In genomic region chr5:2267991-2268390, GRCh38 we compare ENCODE assay signal across 23 cellular contexts.
"Had no signal": no experiment of that assay in that cellular context is flagged by ENCODE, and none has a peak within 500 bp of the region (broad histone marks: within the 10 kb centered on the region; RNA-seq: fewer than 3 reads in every experiment).

No MANE protein-coding gene starts in this region.

- DNase-seq: dermis blood vessel endothelial cell; dorsolateral prefrontal cortex; effector CD4-positive, alpha-beta T cell; effector memory CD4-positive, alpha-beta T cell; erythroblast; esophagus squamous epithelium; foreskin fibroblast; foreskin melanocyte; gastrocnemius medialis; glutamatergic neuron; head of caudate nucleus; heart right ventricle; hippocampal formation; left cardiac atrium; left ventricle myocardium superior; mammary epithelial cell; mucosa of descending colon; naive B cell had no signal

- H3K4me3 ChIP-seq: coronary artery, dorsolateral prefrontal cortex, esophagus squamous epithelium, gastrocnemius medialis, heart right ventricle, left lung, lung, mucosa of descending colon had no signal

- H3K27ac ChIP-seq: coronary artery, dorsolateral prefrontal cortex, epithelial cell of prostate, esophagus squamous epithelium, gastrocnemius medialis, heart right ventricle, left lung had no signal

- H3K9me3 ChIP-seq: esophagus squamous epithelium, gastrocnemius medialis, heart right ventricle, left lung, mucosa of descending colon had no signal

- H3K36me3 ChIP-seq: esophagus squamous epithelium, gastrocnemius medialis, heart right ventricle, left lung had no signal

- H3K4me1 ChIP-seq: esophagus squamous epithelium, gastrocnemius medialis, heart right ventricle, left lung had no signal

- H3K27me3 ChIP-seq: gastrocnemius medialis had no signal

- ATAC-seq: esophagus mucosa, gastrocnemius medialis, heart right ventricle, left cardiac atrium, left lung, left ventricle myocardium superior, mucosa of descending colon had no signal
